In genomic region chr22:46737976-46738641, GRCh38 we compare ENCODE assay signal across 8 cellular contexts. TPM values are rescaled to one million over a fixed set of nuclear protein-coding genes. Genes with fewer than 3 reads are reported as not detected.
A peak's percentile ranks its signal among the peaks of the same experiment; 100 is the strongest.
DNase-seq lines count a peak whose midpoint lies in the region; FAIRE-seq and TF ChIP-seq lines count a peak whose summit lies in the region.

A gene with protein sequence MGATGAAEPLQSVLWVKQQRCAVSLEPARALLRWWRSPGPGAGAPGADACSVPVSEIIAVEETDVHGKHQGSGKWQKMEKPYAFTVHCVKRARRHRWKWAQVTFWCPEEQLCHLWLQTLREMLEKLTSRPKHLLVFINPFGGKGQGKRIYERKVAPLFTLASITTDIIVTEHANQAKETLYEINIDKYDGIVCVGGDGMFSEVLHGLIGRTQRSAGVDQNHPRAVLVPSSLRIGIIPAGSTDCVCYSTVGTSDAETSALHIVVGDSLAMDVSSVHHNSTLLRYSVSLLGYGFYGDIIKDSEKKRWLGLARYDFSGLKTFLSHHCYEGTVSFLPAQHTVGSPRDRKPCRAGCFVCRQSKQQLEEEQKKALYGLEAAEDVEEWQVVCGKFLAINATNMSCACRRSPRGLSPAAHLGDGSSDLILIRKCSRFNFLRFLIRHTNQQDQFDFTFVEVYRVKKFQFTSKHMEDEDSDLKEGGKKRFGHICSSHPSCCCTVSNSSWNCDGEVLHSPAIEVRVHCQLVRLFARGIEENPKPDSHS (minus strand): TSS chr22:46738252. CDS start chr22:46738148, 104 bp downstream.

- DNase-seq in HFFc6 (peak; percentile 52), NOMO-1 treated with dmso at 0.1 percent for 144 hours (lab: John Stamatoyannopoulos, UW; ENCODE audit: unreplicated experiment) (peak; percentile 60), activated T-cell treated with anti-CD3 and anti-CD28 coated beads for 24 hours (ENCODE audit: low read depth) (peak; percentile 36), epithelial cell of esophagus (ENCODE audit: low read depth) (peak; percentile 74), mesothelial cell of epicardium (ENCODE audit: low spot score in 2 of 2, unreplicated experiment in 2 of 2) (peak; percentile 64 to 66), RCC 7860 (ENCODE audit: low spot score) (no peak)
- peak; percentile 35 to 71 (median 64) for DNase-seq in stimulated activated naive CD4-positive, alpha-beta T cell (lab: John Stamatoyannopoulos, UW)

- H3K36me3 Mint-ChIP-seq in HFFc6 (ENCODE audit: low read depth): no peaks in the 10 kb centered on the region
- peaks cover 2% of the 10 kb centered on the region for H3K36me3 Mint-ChIP-seq in mesothelial cell of epicardium

- H3K9me3 Mint-ChIP-seq in HFFc6 (no peaks in the 10 kb centered on the region), mesothelial cell of epicardium (no peaks in the 10 kb centered on the region)

- peak within 1 kb of the TSS; percentile 56 for H3K4me3 ChIP-seq in epithelial cell of esophagus (ENCODE audit: low read length)

- H3K27ac Mint-ChIP-seq in HFFc6: peak within 1 kb of the TSS; percentile 75
- peak within 1 kb of the TSS; percentile 88 for H3K27ac Mint-ChIP-seq in mesothelial cell of epicardium

- H3K4me1 Mint-ChIP-seq in HFFc6 (ENCODE audit: low read depth) (peaks cover 46% of the 10 kb centered on the region), mesothelial cell of epicardium (peaks cover 44% of the 10 kb centered on the region)

- FAIRE-seq in RCC 7860 (lab: Jason Lieb, UNC): no peak

- H3K4me3 Mint-ChIP-seq in HFFc6 (peak within 1 kb of the TSS; percentile 96), mesothelial cell of epicardium (peak within 1 kb of the TSS; percentile 92)

- H3K9me3 ChIP-seq in ES-I3 (ENCODE audit: control insufficient read depth, insufficient read depth, low read length): no peaks in the 10 kb centered on the region

- H3K4me1 ChIP-seq in ES-I3 (ENCODE audit: insufficient read depth, low read length): peaks cover 18% of the 10 kb centered on the region

- TF ChIP-seq CTCF in HFFc6 (IDR thresholded peaks at IDR 0.05) (no peak), epithelial cell of esophagus (IDR thresholded peaks at IDR 0.05; ENCODE audit: insufficient read depth, low read depth, low read length, missing control alignments) (no peak), mesothelial cell of epicardium (IDR thresholded peaks at IDR 0.05; ENCODE audit: unreplicated experiment) (no peak)

- peak within 1 kb of the TSS; percentile 85 for H3K9ac ChIP-seq in ES-I3 (ENCODE audit: low read depth, low read length)

- H3K27me3 Mint-ChIP-seq in HFFc6 (ENCODE audit: insufficient read depth): 0 out of 2 replicates have a peak, but pooled peaks cover 1% of the 10 kb centered on the region
- no peaks in the 10 kb centered on the region for H3K27me3 Mint-ChIP-seq in mesothelial cell of epicardium (ENCODE audit: low read depth)

- no peaks in the 10 kb centered on the region for H3K36me3 ChIP-seq in ES-I3 (ENCODE audit: insufficient read depth, low read length)

RNA-seq across cellular contexts. Expression of the gene that starts here (rescaled TPM):
- 10 to 100 TPM; 49.1 to 54.8 (median 52.0) TPM for total RNA-seq in HFFc6 (2021; fragmentation: NEBNext Ultra II Directional; extraction: Animal tissue kit (Norgen Biotek cat#: 25700))
- 50.7 to 51.9 TPM (median 51.3 TPM) in 3 replicates for total RNA-seq in mesothelial cell of epicardium
